Comparison of ENCODE assay signal across 1 cellular context in the genomic region with DNA sequence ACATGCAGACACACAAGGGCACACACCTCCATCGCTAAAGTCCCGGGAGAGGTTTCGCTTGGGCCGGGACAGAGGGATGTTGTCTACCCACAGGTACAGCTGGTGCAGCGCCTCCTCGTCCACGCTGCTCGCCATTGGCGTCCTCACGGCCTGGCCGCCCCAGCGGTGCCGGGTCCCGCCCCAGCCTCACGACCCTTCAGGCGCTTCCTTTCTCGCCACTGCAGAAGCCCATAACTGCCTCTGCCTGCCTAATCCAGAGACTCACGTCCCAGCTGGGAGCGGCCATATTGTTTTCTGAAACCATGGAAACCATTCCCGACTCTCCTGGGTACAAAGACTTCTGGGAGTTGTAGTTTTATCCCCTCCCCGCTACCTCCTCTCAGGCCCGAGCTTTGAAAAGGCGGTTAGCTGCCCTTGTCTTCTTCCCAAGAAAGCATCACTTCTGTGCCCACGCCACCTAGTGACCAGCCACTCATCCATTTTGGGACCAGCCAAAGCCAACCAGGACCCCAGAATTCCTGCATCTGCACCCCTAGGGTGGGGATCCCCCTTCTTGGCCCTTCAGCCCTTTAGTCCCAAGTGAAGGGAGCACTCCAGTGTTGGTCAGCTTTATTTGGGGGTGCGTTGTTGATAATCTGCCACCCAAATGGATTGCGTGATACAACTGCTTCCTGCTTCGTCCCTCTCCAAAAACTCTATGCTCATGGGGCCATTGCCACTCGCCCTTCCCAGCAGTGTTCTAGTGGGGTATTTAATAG.
TF ChIP-seq lines count a peak whose summit lies in the region.

A gene with protein sequence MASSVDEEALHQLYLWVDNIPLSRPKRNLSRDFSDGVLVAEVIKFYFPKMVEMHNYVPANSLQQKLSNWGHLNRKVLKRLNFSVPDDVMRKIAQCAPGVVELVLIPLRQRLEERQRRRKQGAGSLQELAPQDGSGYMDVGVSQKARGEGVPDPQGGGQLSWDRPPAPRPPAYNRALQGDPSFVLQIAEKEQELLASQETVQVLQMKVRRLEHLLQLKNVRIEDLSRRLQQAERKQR (minus strand): TSS at position 296 of the 758 bp plus-strand sequence. CDS start 161 bp downstream, at position 135.

TF ChIP-seq in HepG2, 621 proteins besides CTCF, POLR2A, EP300 and RAD21 (continued from another document and continues in another):
- TF ChIP-seq, protein P1, sequence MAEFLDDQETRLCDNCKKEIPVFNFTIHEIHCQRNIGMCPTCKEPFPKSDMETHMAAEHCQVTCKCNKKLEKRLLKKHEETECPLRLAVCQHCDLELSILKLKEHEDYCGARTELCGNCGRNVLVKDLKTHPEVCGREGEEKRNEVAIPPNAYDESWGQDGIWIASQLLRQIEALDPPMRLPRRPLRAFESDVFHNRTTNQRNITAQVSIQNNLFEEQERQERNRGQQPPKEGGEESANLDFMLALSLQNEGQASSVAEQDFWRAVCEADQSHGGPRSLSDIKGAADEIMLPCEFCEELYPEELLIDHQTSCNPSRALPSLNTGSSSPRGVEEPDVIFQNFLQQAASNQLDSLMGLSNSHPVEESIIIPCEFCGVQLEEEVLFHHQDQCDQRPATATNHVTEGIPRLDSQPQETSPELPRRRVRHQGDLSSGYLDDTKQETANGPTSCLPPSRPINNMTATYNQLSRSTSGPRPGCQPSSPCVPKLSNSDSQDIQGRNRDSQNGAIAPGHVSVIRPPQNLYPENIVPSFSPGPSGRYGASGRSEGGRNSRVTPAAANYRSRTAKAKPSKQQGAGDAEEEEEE (CRISPR knock-in tag; IDR thresholded peaks at IDR 0.05; ENCODE audit: borderline replicate concordance): 0 out of 2 replicates have a peak, but pooled peaks have one; percentile 8
- 0 out of 2 replicates have a peak, but pooled peaks have one; percentile 35 for TF ChIP-seq HOXD1 (CRISPR knock-in tag; IDR thresholded peaks at IDR 0.05)
- TF ChIP-seq RFX5 (IDR thresholded peaks at IDR 0.05; ENCODE audit: low read depth, low read length): 0 out of 2 replicates have a peak, but pooled peaks have one; percentile 22
- TF ChIP-seq, protein P2, sequence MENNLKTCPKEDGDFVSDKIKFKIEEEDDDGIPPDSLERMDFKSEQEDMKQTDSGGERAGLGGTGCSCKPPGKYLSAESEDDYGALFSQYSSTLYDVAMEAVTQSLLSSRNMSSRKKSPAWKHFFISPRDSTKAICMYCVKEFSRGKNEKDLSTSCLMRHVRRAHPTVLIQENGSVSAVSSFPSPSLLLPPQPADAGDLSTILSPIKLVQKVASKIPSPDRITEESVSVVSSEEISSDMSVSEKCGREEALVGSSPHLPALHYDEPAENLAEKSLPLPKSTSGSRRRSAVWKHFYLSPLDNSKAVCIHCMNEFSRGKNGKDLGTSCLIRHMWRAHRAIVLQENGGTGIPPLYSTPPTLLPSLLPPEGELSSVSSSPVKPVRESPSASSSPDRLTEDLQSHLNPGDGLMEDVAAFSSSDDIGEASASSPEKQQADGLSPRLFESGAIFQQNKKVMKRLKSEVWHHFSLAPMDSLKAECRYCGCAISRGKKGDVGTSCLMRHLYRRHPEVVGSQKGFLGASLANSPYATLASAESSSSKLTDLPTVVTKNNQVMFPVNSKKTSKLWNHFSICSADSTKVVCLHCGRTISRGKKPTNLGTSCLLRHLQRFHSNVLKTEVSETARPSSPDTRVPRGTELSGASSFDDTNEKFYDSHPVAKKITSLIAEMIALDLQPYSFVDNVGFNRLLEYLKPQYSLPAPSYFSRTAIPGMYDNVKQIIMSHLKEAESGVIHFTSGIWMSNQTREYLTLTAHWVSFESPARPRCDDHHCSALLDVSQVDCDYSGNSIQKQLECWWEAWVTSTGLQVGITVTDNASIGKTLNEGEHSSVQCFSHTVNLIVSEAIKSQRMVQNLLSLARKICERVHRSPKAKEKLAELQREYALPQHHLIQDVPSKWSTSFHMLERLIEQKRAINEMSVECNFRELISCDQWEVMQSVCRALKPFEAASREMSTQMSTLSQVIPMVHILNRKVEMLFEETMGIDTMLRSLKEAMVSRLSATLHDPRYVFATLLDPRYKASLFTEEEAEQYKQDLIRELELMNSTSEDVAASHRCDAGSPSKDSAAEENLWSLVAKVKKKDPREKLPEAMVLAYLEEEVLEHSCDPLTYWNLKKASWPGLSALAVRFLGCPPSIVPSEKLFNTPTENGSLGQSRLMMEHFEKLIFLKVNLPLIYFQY (CRISPR knock-in tag; IDR thresholded peaks at IDR 0.05; ENCODE audit: borderline replicate concordance): 0 out of 2 replicates have a peak, but pooled peaks have one; percentile 43
- no peak for TF ChIP-seq ZNF234 (CRISPR knock-in tag; conservative IDR thresholded peaks at IDR 0.05)
- TF ChIP-seq, protein P3, sequence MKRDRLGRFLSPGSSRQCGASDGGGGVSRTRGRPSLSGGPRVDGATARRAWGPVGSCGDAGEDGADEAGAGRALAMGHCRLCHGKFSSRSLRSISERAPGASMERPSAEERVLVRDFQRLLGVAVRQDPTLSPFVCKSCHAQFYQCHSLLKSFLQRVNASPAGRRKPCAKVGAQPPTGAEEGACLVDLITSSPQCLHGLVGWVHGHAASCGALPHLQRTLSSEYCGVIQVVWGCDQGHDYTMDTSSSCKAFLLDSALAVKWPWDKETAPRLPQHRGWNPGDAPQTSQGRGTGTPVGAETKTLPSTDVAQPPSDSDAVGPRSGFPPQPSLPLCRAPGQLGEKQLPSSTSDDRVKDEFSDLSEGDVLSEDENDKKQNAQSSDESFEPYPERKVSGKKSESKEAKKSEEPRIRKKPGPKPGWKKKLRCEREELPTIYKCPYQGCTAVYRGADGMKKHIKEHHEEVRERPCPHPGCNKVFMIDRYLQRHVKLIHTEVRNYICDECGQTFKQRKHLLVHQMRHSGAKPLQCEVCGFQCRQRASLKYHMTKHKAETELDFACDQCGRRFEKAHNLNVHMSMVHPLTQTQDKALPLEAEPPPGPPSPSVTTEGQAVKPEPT (CRISPR knock-in tag; IDR thresholded peaks at IDR 0.05; ENCODE audit: low read depth): peak; percentile 68; the same call in 1 of the 2 replicates
- TF ChIP-seq, protein P4, sequence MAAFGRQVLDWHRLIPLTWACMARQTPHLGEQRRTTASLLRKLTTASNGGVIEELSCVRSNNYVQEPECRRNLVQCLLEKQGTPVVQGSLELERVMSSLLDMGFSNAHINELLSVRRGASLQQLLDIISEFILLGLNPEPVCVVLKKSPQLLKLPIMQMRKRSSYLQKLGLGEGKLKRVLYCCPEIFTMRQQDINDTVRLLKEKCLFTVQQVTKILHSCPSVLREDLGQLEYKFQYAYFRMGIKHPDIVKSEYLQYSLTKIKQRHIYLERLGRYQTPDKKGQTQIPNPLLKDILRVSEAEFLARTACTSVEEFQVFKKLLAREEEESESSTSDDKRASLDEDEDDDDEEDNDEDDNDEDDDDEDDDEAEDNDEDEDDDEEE (CRISPR knock-in tag; IDR thresholded peaks at IDR 0.05): peak; percentile 77; the same call in 1 of the 2 replicates
- TF ChIP-seq, protein P5, sequence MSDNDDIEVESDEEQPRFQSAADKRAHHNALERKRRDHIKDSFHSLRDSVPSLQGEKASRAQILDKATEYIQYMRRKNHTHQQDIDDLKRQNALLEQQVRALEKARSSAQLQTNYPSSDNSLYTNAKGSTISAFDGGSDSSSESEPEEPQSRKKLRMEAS (IDR thresholded peaks at IDR 0.05): peak; percentile 67; the same call in 1 of the 2 replicates
- TF ChIP-seq ATF7 (IDR thresholded peaks at IDR 0.05): no peak
- no peak for TF ChIP-seq ATF7 (CRISPR knock-in tag; IDR thresholded peaks at IDR 0.05)
- TF ChIP-seq RFXAP (CRISPR knock-in tag; IDR thresholded peaks at IDR 0.05; ENCODE audit: borderline replicate concordance): peak; percentile 16; the same call in 1 of the 2 replicates
- TF ChIP-seq, protein P6, sequence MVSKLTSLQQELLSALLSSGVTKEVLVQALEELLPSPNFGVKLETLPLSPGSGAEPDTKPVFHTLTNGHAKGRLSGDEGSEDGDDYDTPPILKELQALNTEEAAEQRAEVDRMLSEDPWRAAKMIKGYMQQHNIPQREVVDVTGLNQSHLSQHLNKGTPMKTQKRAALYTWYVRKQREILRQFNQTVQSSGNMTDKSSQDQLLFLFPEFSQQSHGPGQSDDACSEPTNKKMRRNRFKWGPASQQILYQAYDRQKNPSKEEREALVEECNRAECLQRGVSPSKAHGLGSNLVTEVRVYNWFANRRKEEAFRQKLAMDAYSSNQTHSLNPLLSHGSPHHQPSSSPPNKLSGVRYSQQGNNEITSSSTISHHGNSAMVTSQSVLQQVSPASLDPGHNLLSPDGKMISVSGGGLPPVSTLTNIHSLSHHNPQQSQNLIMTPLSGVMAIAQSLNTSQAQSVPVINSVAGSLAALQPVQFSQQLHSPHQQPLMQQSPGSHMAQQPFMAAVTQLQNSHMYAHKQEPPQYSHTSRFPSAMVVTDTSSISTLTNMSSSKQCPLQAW (CRISPR knock-in tag; IDR thresholded peaks at IDR 0.05): peak; percentile 91
- peak; percentile 94 for TF ChIP-seq HCFC1 (IDR thresholded peaks at IDR 0.05; ENCODE audit: low read depth, low read length)
- TF ChIP-seq PRPF4 (IDR thresholded peaks at IDR 0.05; ENCODE audit: low read depth, low read length, poor library complexity, severe bottlenecking): no peak
- peak; percentile 52; the same call in 1 of the 2 replicates for TF ChIP-seq SPEN (CRISPR knock-in tag; IDR thresholded peaks at IDR 0.05; ENCODE audit: low read depth)
- TF ChIP-seq RXRB (CRISPR knock-in tag; IDR thresholded peaks at IDR 0.05; ENCODE audit: borderline replicate concordance): peak; percentile 23; the same call in 1 of the 2 replicates
- TF ChIP-seq ZFP62 (CRISPR knock-in tag; IDR thresholded peaks at IDR 0.05): 0 out of 2 replicates have a peak, but pooled peaks have one; percentile 59
- peak; percentile 63; the same call in 1 of the 2 replicates for TF ChIP-seq GATAD2A (CRISPR knock-in tag; IDR thresholded peaks at IDR 0.05)
- peak; percentile 77 for TF ChIP-seq SUZ12 (IDR thresholded peaks at IDR 0.05; ENCODE audit: low read depth, low read length)
- no peak for TF ChIP-seq ZNF337 (CRISPR knock-in tag; IDR thresholded peaks at IDR 0.05; ENCODE audit: borderline replicate concordance, low read depth)
- TF ChIP-seq, protein P7, sequence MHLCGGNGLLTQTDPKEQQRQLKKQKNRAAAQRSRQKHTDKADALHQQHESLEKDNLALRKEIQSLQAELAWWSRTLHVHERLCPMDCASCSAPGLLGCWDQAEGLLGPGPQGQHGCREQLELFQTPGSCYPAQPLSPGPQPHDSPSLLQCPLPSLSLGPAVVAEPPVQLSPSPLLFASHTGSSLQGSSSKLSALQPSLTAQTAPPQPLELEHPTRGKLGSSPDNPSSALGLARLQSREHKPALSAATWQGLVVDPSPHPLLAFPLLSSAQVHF (CRISPR knock-in tag; IDR thresholded peaks at IDR 0.05): no peak
- TF ChIP-seq ZNF143 (CRISPR knock-in tag; IDR thresholded peaks at IDR 0.05): peak; percentile 98
- TF ChIP-seq SMYD3 (CRISPR knock-in tag; IDR thresholded peaks at IDR 0.05): no peak
- TF ChIP-seq ZNF772 (CRISPR knock-in tag; IDR thresholded peaks at IDR 0.05): peak; percentile 11; the same call in 1 of the 2 replicates
- peak; percentile 69; the same call in 1 of the 2 replicates for TF ChIP-seq ZNF572 (CRISPR knock-in tag; IDR thresholded peaks at IDR 0.05)
- peak; percentile 87 for TF ChIP-seq MYNN (CRISPR knock-in tag; IDR thresholded peaks at IDR 0.05; ENCODE audit: low read depth)
- TF ChIP-seq, protein P8, sequence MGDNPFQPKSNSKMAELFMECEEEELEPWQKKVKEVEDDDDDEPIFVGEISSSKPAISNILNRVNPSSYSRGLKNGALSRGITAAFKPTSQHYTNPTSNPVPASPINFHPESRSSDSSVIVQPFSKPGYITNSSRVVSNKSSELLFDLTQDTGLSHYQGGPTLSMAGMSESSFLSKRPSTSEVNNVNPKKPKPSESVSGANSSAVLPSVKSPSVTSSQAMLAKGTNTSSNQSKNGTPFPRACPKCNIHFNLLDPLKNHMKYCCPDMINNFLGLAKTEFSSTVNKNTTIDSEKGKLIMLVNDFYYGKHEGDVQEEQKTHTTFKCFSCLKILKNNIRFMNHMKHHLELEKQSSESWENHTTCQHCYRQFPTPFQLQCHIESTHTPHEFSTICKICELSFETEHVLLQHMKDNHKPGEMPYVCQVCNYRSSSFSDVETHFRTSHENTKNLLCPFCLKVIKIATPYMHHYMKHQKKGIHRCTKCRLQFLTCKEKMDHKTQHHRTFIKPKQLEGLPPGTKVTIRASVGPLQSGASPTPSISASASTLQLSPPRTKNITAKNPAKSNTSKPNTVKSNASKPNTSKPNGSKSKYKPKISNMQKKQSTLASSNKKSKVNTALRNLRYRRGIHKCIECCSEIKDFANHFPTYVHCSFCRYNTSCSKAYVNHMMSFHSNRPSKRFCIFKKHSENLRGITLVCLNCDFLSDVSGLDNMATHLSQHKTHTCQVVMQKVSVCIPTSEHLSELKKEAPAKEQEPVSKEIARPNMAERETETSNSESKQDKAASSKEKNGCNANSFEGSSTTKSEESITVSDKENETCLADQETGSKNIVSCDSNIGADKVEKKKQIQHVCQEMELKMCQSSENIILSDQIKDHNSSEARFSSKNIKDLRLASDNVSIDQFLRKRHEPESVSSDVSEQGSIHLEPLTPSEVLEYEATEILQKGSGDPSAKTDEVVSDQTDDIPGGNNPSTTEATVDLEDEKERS (CRISPR knock-in tag; IDR thresholded peaks at IDR 0.05): no peak
- 0 out of 2 replicates have a peak, but pooled peaks have one; percentile 20 for TF ChIP-seq ZFP41 (CRISPR knock-in tag; IDR thresholded peaks at IDR 0.05; ENCODE audit: borderline replicate concordance)
- TF ChIP-seq ZFP36L2 (CRISPR knock-in tag; IDR thresholded peaks at IDR 0.05): no peak
- TF ChIP-seq, protein P9, sequence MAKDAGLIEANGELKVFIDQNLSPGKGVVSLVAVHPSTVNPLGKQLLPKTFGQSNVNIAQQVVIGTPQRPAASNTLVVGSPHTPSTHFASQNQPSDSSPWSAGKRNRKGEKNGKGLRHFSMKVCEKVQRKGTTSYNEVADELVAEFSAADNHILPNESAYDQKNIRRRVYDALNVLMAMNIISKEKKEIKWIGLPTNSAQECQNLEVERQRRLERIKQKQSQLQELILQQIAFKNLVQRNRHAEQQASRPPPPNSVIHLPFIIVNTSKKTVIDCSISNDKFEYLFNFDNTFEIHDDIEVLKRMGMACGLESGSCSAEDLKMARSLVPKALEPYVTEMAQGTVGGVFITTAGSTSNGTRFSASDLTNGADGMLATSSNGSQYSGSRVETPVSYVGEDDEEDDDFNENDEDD (CRISPR knock-in tag; IDR thresholded peaks at IDR 0.05; ENCODE audit: borderline replicate concordance): peak; percentile 45; the same call in 1 of the 2 replicates
- TF ChIP-seq, protein P10, sequence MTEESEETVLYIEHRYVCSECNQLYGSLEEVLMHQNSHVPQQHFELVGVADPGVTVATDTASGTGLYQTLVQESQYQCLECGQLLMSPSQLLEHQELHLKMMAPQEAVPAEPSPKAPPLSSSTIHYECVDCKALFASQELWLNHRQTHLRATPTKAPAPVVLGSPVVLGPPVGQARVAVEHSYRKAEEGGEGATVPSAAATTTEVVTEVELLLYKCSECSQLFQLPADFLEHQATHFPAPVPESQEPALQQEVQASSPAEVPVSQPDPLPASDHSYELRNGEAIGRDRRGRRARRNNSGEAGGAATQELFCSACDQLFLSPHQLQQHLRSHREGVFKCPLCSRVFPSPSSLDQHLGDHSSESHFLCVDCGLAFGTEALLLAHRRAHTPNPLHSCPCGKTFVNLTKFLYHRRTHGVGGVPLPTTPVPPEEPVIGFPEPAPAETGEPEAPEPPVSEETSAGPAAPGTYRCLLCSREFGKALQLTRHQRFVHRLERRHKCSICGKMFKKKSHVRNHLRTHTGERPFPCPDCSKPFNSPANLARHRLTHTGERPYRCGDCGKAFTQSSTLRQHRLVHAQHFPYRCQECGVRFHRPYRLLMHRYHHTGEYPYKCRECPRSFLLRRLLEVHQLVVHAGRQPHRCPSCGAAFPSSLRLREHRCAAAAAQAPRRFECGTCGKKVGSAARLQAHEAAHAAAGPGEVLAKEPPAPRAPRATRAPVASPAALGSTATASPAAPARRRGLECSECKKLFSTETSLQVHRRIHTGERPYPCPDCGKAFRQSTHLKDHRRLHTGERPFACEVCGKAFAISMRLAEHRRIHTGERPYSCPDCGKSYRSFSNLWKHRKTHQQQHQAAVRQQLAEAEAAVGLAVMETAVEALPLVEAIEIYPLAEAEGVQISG (CRISPR knock-in tag; IDR thresholded peaks at IDR 0.05): peak; percentile 88
- no peak for TF ChIP-seq ZNF260 (CRISPR knock-in tag; IDR thresholded peaks at IDR 0.05; ENCODE audit: borderline replicate concordance, low read depth)
- TF ChIP-seq ZFP37 (CRISPR knock-in tag; IDR thresholded peaks at IDR 0.05; ENCODE audit: borderline replicate concordance): peak; percentile 24; the same call in 1 of the 2 replicates
